In the genomic region with DNA sequence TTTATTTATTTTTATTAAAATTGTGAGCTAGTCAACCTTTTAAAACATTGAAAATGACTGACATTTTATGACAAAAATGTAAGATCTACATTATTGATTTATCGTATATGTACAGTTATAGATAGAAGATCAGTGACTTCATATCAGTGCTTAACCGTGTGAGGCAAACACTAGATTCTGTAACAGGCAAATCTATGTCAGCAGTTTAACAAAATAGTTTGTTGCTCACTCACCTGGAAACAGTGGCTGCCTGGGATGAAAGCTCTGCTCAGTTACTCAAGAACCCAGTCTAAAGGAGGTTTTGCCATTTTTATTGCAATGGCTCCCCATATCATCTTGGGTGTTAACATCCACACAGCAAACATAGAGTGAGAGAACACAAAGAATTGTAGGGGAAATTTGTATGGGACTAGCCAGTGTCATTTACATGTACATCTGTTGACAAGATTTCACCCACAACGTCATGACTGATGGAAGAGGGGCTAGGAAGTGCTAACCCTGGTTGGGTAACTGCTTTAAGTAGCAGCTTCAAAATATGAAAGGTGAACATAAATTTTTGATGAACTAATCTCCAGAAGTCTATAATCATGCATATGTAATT, we compare ENCODE assay signal across 14 cellular contexts.
DNase-seq lines count a peak whose midpoint lies in the region; ATAC-seq lines count a peak whose summit lies in the region.
"Had no signal": no experiment of that assay in that cellular context is flagged by ENCODE, and none has a peak within 500 bp of the region (broad histone marks: within the 10 kb centered on the region; RNA-seq: fewer than 3 reads in every experiment).

No MANE protein-coding gene starts in this region.

- peak; percentile 40 for ATAC-seq in GM18508 (IDR thresholded peaks at IDR 0.05; ENCODE audit: insufficient read depth, unreplicated experiment)
- ATAC-seq in GM19438 (IDR thresholded peaks at IDR 0.05; ENCODE audit: low read depth, unreplicated experiment) = peak; percentile 51
- ATAC-seq in HG02623 (IDR thresholded peaks at IDR 0.05; ENCODE audit: unreplicated experiment) = peak; percentile 69
- peak; percentile 70 for ATAC-seq in HG03432 (IDR thresholded peaks at IDR 0.05; ENCODE audit: unreplicated experiment)
- ATAC-seq: heart right ventricle; naive thymus-derived CD4-positive, alpha-beta T cell had no signal

- DNase-seq in nucleus accumbens (lab: John Stamatoyannopoulos, UW) (no peak), pons (ENCODE audit: low spot score) (no peak)
- no peak for DNase-seq in stimulated activated naive CD4-positive, alpha-beta T cell treated with Interleukin-2 at 50 U/mL for 16 hours (lab: John Stamatoyannopoulos, UW)
- no peak for DNase-seq in stimulated activated CD4-positive, alpha-beta T cell treated with anti-CD3 and anti-CD28 coated beads, Interleukin-15, amount 100 ng/mL, for 24 hours
- DNase-seq: activated CD8-positive, alpha-beta memory T cell treated with anti-CD3 and anti-CD28 coated beads, Interleukin-2, amount 50 U/mL, for 4 hours; DMS79; heart right ventricle; Karpas-422; naive thymus-derived CD4-positive, alpha-beta T cell; NCI-H2081 treated with DMSO at 0.1 percent for 48 hours had no signal
